In the genomic region with DNA sequence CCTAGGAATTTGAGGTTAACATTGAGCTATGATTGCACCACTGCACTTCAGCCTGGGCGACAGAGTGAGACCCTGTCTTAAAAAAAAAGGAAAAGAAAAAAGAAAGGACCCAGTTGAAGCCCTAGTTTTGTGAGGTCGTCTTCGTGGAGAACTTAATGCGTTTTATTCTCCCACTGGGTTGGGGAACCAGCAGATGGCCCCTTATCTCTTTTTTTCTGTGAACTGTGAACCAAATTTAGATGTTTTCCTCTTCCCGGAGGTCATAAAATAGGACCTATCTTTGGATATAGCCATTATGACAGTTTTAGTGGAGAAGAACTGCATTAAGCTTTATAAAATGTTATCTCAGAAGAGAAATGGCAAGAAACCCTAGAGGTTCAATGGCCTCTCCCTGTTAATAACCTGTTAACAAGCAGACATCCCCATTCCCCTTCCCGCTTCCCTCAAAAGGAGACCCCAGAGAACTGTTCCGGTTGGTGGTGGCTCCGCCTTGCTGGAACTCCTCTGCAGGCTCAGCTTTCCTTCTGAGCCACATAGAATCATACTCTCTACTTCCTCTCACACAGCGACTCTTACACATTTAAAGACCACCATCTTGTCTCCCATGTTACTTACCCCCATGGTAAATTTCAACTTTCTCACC, we compare ENCODE assay signal across 13 cellular contexts. TPM values are rescaled to one million over a fixed set of nuclear protein-coding genes. Genes with fewer than 3 reads are reported as not detected.
DNase-seq lines count a peak whose midpoint lies in the region; ATAC-seq, FAIRE-seq and TF ChIP-seq lines count a peak whose summit lies in the region.
"Had no signal": no experiment of that assay in that cellular context is flagged by ENCODE, and none has a peak within 500 bp of the region (broad histone marks: within the 10 kb centered on the region; RNA-seq: fewer than 3 reads in every experiment).

No MANE protein-coding gene starts in this region.

- H3K4me2 ChIP-seq in GM23248 (ENCODE audit: unreplicated experiment) (peak overlapping the region; percentile 36), astrocyte (ENCODE audit: low read length) (peak overlapping the region; percentile 58)

- H3K4me1 ChIP-seq in GM23248 (ENCODE audit: insufficient read depth) (peaks cover 19% of the 10 kb centered on the region), astrocyte (ENCODE audit: insufficient read depth, low read length) (peaks cover 18% of the 10 kb centered on the region), urinary bladder (ENCODE audit: insufficient read depth) (peaks cover 2% of the 10 kb centered on the region), tibial artery (peaks cover 0 to 19% (median 10%) of the 10 kb centered on the region in 4 donors)

- H3K9me2 ChIP-seq in GM23248 (ENCODE audit: insufficient read depth), result no peaks in the 10 kb centered on the region

- H3K79me2 ChIP-seq in GM23248 (ENCODE audit: insufficient read depth) (0 out of 2 replicates have a peak, but pooled peaks cover 3% of the 10 kb centered on the region), astrocyte (ENCODE audit: insufficient read depth, low read length) (no peaks in the 10 kb centered on the region)

- H3K27ac Mint-ChIP-seq in astrocyte (ENCODE audit: unreplicated experiment) (no peak overlapping the region), nephron progenitor cell (peak overlapping the region; percentile 4)

- peaks cover 13% of the 10 kb centered on the region for H3K4me1 Mint-ChIP-seq in astrocyte (ENCODE audit: low read depth, unreplicated experiment)
- peaks cover 53% of the 10 kb centered on the region for H3K4me1 Mint-ChIP-seq in nephron progenitor cell

- no peak overlapping the region for H2AFZ ChIP-seq in GM23248
- H2AFZ ChIP-seq in astrocyte (ENCODE audit: low read depth, low read length), result no peak overlapping the region

- no peaks in the 10 kb centered on the region for H3K36me3 ChIP-seq in GM23248 (ENCODE audit: low read depth)
- no peaks in the 10 kb centered on the region for H3K36me3 ChIP-seq in astrocyte (ENCODE audit: insufficient read depth, low read length)
- no peaks in the 10 kb centered on the region for H3K36me3 ChIP-seq in urinary bladder (ENCODE audit: insufficient read depth)
- peaks cover 0 to 5% (median 0%) of the 10 kb centered on the region in 3 donors for H3K36me3 ChIP-seq in tibial artery
- H3K36me3 ChIP-seq: Peyer's patch had no signal

- ATAC-seq in HG02759 (IDR thresholded peaks at IDR 0.05; ENCODE audit: unreplicated experiment), result no peak

- TF ChIP-seq CTCF in astrocyte (IDR thresholded peaks at IDR 0.05; ENCODE audit: insufficient read depth, low read depth, low read length) (no peak), nephron progenitor cell (IDR thresholded peaks at IDR 0.05) (no peak), tibial artery (IDR thresholded peaks at IDR 0.05) (no peak)

- H3K9ac ChIP-seq in GM23248, result no peak overlapping the region
- H3K9ac ChIP-seq in astrocyte (ENCODE audit: low read length), result peak overlapping the region; percentile 22

- peaks cover 2% of the 10 kb centered on the region for H3K9me3 Mint-ChIP-seq in astrocyte (ENCODE audit: unreplicated experiment)
- H3K9me3 Mint-ChIP-seq in nephron progenitor cell, result no peaks in the 10 kb centered on the region

- in situ Hi-C loops in GM23248 (cut with MboI), result no loop called here

- H3K4me3 Mint-ChIP-seq in astrocyte (ENCODE audit: unreplicated experiment) (no peak overlapping the region), nephron progenitor cell (no peak overlapping the region)

- H3K4me3 ChIP-seq in GM23248 (no peak overlapping the region), astrocyte (ENCODE audit: insufficient read depth, low read depth, low read length) (no peak overlapping the region), urinary bladder (ENCODE audit: low read depth, low read length) (no peak overlapping the region), tibial artery (no peak overlapping the region)
- H3K4me3 ChIP-seq: Peyer's patch had no signal

- H3K27ac ChIP-seq in GM23248, result peak overlapping the region; percentile 21; the same call in 1 of the 2 replicates
- H3K27ac ChIP-seq in astrocyte (ENCODE audit: low read depth, low read length), result peak overlapping the region; percentile 51
- peak overlapping the region; percentile 18 for H3K27ac ChIP-seq in urinary bladder (ENCODE audit: low read depth)
- H3K27ac ChIP-seq in tibial artery, result no peak overlapping the region

- 81 to 84% methylated on average over 9 of the region's 9 CpGs for WGBS in GM23248 (ENCODE audit: low coverage in 1 of 2, low lambda C conversion rate in 2 of 2, missing lambda C conversion rate in 2 of 2), 2 experiments
- WGBS in urinary bladder, result 30% methylated on average over 9 of the region's 9 CpGs

- DNase-seq in GM23248, result no peak
- DNase-seq in astrocyte (ENCODE audit: low read depth), result no peak
- DNase-seq in nephron progenitor cell, result no peak
- DNase-seq in NOMO-1 treated with dmso at 0.1 percent for 144 hours (lab: John Stamatoyannopoulos, UW; ENCODE audit: unreplicated experiment), result no peak
- DNase-seq in tibial artery, result no peak
- DNase-seq: C1 segment of cervical spinal cord, COR-L47, DMS153, NCI-H187 treated with DMSO at 0.1 percent for 48 hours, NCI-H774, Peyer's patch had no signal

- peaks cover 21% of the 10 kb centered on the region for H3F3A ChIP-seq in GM23248 (ENCODE audit: insufficient read depth)

- no peak for FAIRE-seq in astrocyte (lab: Jason Lieb, UNC)

- H3K36me3 Mint-ChIP-seq in astrocyte (ENCODE audit: low read depth, unreplicated experiment) (peaks cover 5% of the 10 kb centered on the region), nephron progenitor cell (ENCODE audit: low read depth) (peaks cover 4% of the 10 kb centered on the region)

- intact Hi-C loops in tibial artery (cut with DNase I; ENCODE audit: low total_unique reads), result no loop called here

- H3K27me3 Mint-ChIP-seq in astrocyte (ENCODE audit: low read depth, unreplicated experiment) (peaks cover 8% of the 10 kb centered on the region), nephron progenitor cell (ENCODE audit: low read depth, poor library complexity) (peaks cover 11% of the 10 kb centered on the region)

- H3K27me3 ChIP-seq in GM23248 (replicated peaks; ENCODE audit: insufficient read depth), result no peaks in the 10 kb centered on the region
- H3K27me3 ChIP-seq in astrocyte (ENCODE audit: insufficient read depth, low read length), result peaks cover 4% of the 10 kb centered on the region
- no peaks in the 10 kb centered on the region for H3K27me3 ChIP-seq in tibial artery
- H3K27me3 ChIP-seq: Peyer's patch had no signal

- no peaks in the 10 kb centered on the region for H3K9me3 ChIP-seq in GM23248 (ENCODE audit: low read depth)
- H3K9me3 ChIP-seq in astrocyte (ENCODE audit: insufficient read depth, low read depth, low read length), result no peaks in the 10 kb centered on the region
- no peaks in the 10 kb centered on the region for H3K9me3 ChIP-seq in tibial artery
- H3K9me3 ChIP-seq: Peyer's patch had no signal

- no peaks in the 10 kb centered on the region for H4K20me1 ChIP-seq in GM23248 (ENCODE audit: insufficient read depth)
- peaks cover 24% of the 10 kb centered on the region for H4K20me1 ChIP-seq in astrocyte (ENCODE audit: insufficient read depth, low read length)

RNA-seq across cellular contexts. Expression of a gene that starts 23.6 kb away (rescaled TPM):
- 5.3 and 7.6 TPM in 2 replicates for total RNA-seq in GM23248 (2014; rRNA removed; shearing (Covaris generic))
- polyA plus RNA-seq in GM23248 (2016; fragmentation: Nextera tagmentation; extraction: Ambion mirVana) (5.4 and 5.8 TPM in 2 replicates), urinary bladder (19.9 TPM)
- total RNA-seq in astrocyte (6.2 and 7.5 TPM in 2 replicates), urinary bladder (9.8 TPM)

RNA-seq across cellular contexts. Expression of a gene that starts 39.9 kb away (rescaled TPM):
- 71.8 and 95.2 TPM in 2 replicates for total RNA-seq in GM23248 (2014; rRNA removed; shearing (Covaris generic))
- polyA plus RNA-seq in GM23248 (2016; fragmentation: Nextera tagmentation; extraction: Ambion mirVana), result 39.3 and 39.9 TPM in 2 replicates
- 56.2 and 59.2 TPM in 2 replicates for total RNA-seq in astrocyte
- 31.1 TPM for total RNA-seq in urinary bladder
- polyA plus RNA-seq in urinary bladder, result 49.7 TPM

Comparison
In these comparisons a context has a peak if more than half of its experiments do, and no peak if none do; other contexts are left out.
1. H3K27ac ChIP-seq: peak in GM23248 (single experiment), astrocyte (single experiment) and urinary bladder (single experiment); none in tibial artery (0 of 2).